Comparison of ENCODE assay signal across 8 cellular contexts in genomic region chr1:8026153-8026975, GRCh38. TPM values are rescaled to one million over a fixed set of nuclear protein-coding genes. Genes with fewer than 3 reads are reported as not detected.
DNase-seq lines count a peak whose midpoint lies in the region; ATAC-seq and TF ChIP-seq lines count a peak whose summit lies in the region.

Gene ERRFI1 (minus strand): TSS chr1:8026309. CDS start chr1:8015619, 10,690 bp downstream.

- no TSS peak for BruUV-seq in mammary epithelial cell (replicated peaks; lab: Mats Ljungman, UMichigan)

- peak within 1 kb of the TSS; percentile 70 for H3K27ac Mint-ChIP-seq in WTC11

- H3K4me3 ChIP-seq in GM12864 (ENCODE audit: low read depth, low read length) (peak within 1 kb of the TSS; percentile 54), mammary epithelial cell (replicated peaks in 1 of 3; ENCODE audit: insufficient read depth in 1 of 3, low read depth in 2 of 3, low read length in 3 of 3) (peak within 1 kb of the TSS; percentile 69 to 96 (median 90)), iPS-18c (ENCODE audit: insufficient read depth, low read depth, low read length) (peak within 1 kb of the TSS; percentile 79), skeletal muscle satellite cell (ENCODE audit: low read length) (peak within 1 kb of the TSS; percentile 75)

- CTCF ChIA-PET in WTC11 (lab: Charles Lee) = interaction anchor here (1.0 to 7.7 kb wide), 4 partner anchors 11 to 292 kb away, joined by 3 to 70 read pairs (median 21); partner anchors contain the start of gene SLC45A1
- CTCF ChIA-PET in mammary epithelial cell (lab: Charles Lee; ENCODE audit: low non-redundant PET) = no interaction called here

- peak within 1 kb of the TSS; percentile 99 for H3K9ac ChIP-seq in mammary epithelial cell (ENCODE audit: insufficient read depth, low read length)
- peak within 1 kb of the TSS; percentile 92 for H3K9ac ChIP-seq in skeletal muscle satellite cell (ENCODE audit: low read depth, low read length)

- peaks cover 7% of the 10 kb centered on the region for H3K27me3 Mint-ChIP-seq in WTC11 (ENCODE audit: low read depth)

- H3K4me3 Mint-ChIP-seq in WTC11 = peak within 1 kb of the TSS; percentile 88

- peak; percentile 79 for ATAC-seq in HG02763 (IDR thresholded peaks at IDR 0.05; ENCODE audit: unreplicated experiment)
- ATAC-seq in WTC11 = peak; percentile 84
- ATAC-seq in GM18858 (IDR thresholded peaks at IDR 0.05; ENCODE audit: unreplicated experiment) = no peak

- H3K36me3 ChIP-seq in mammary epithelial cell (ENCODE audit: insufficient read depth, low read length) = peaks cover 6% of the 10 kb centered on the region
- H3K36me3 ChIP-seq in skeletal muscle satellite cell (ENCODE audit: insufficient read depth, low read length) = peaks cover 27% of the 10 kb centered on the region

- dilution Hi-C loops in mammary epithelial cell (cut with HindIII; ENCODE audit: low sequenced_read_pairs) = no loop called here

- H3K4me1 ChIP-seq in mammary epithelial cell (ENCODE audit: insufficient read depth, low read length) (peaks cover 46% of the 10 kb centered on the region), skeletal muscle satellite cell (ENCODE audit: control insufficient read depth, insufficient read depth, low read length) (peaks cover 52% of the 10 kb centered on the region)

- H3K4me2 ChIP-seq in mammary epithelial cell (ENCODE audit: insufficient read depth, low read depth, low read length) (peak within 1 kb of the TSS; percentile 88), skeletal muscle satellite cell (ENCODE audit: low read length) (peak within 1 kb of the TSS; percentile 89)

- H4K20me1 ChIP-seq in mammary epithelial cell (ENCODE audit: insufficient read depth, low read length) = peaks cover 14% of the 10 kb centered on the region

- H3K36me3 Mint-ChIP-seq in WTC11 = peaks cover 4% of the 10 kb centered on the region; the same call in 1 of the 2 replicates

- H3K9me3 Mint-ChIP-seq in WTC11 = no peaks in the 10 kb centered on the region

- peaks cover 60% of the 10 kb centered on the region for H3K4me1 Mint-ChIP-seq in WTC11

- TF ChIP-seq CTCF in GM12864 (IDR thresholded peaks at IDR 0.05; ENCODE audit: low read depth, low read length, missing control alignments) (no peak), WTC11 (IDR thresholded peaks at IDR 0.05) (no peak), mammary epithelial cell (conservative IDR thresholded peaks at IDR 0.05 in 1 of 2, IDR thresholded peaks at IDR 0.05 in 1 of 2; ENCODE audit: extremely low read depth in 1 of 2, insufficient read depth in 1 of 2, low read depth in 1 of 2, low read length in 2 of 2) (no peak)

- POLR2A ChIA-PET in WTC11 (lab: Charles Lee) = interaction anchor here (0.6 to 1.0 kb wide), 2 partner anchors 11 to 231 kb away, joined by 3 to 5 read pairs; no protein-coding TSS in a partner anchor

- in situ Hi-C loops in mammary epithelial cell (cut with MboI; ENCODE audit: low sequenced_read_pairs in 2 of 2) = no loop called here

- intact Hi-C loops in mammary epithelial cell (cut with micrococcal nuclease) = loop anchor here (1.0 to 2.0 kb wide), 4 partner anchors 21 to 171 kb away; no protein-coding TSS in a partner anchor

- H3K9me3 ChIP-seq in mammary epithelial cell (replicated peaks; ENCODE audit: insufficient read depth, low read length) (no peaks in the 10 kb centered on the region), iPS-18c (ENCODE audit: control insufficient read depth, insufficient read depth, low read length) (no peaks in the 10 kb centered on the region), skeletal muscle satellite cell (replicated peaks; ENCODE audit: low read length) (no peaks in the 10 kb centered on the region)

- WGBS in mammary epithelial cell (ENCODE audit: low coverage, missing lambda C conversion rate) = 8% methylated on average over 35 of the region's 98 CpGs

- peak within 1 kb of the TSS; percentile 79 for H2AFZ ChIP-seq in mammary epithelial cell (ENCODE audit: low read depth, low read length)

- H3K79me2 ChIP-seq in mammary epithelial cell (ENCODE audit: insufficient read depth, low read length) = peaks cover 56% of the 10 kb centered on the region

- H3K27me3 ChIP-seq in mammary epithelial cell (ENCODE audit: insufficient read depth, low read length) = no peaks in the 10 kb centered on the region
- no peaks in the 10 kb centered on the region for H3K27me3 ChIP-seq in skeletal muscle satellite cell (ENCODE audit: control insufficient read depth, insufficient read depth, low read length)

- peak; percentile 52 for DNase-seq in GM12864 (ENCODE audit: low read depth)
- DNase-seq in NCI-H1930 (lab: John Stamatoyannopoulos, UW) = peak; percentile 90 to 93
- DNase-seq in WTC11 (ENCODE audit: low spot score) = peak; percentile 94
- peak; percentile 93 for DNase-seq in mammary epithelial cell

- peak within 1 kb of the TSS; percentile 93 for H3K27ac ChIP-seq in mammary epithelial cell (ENCODE audit: insufficient read depth, low read depth, low read length)

TF ChIP-seq in WTC11, 78 proteins besides CTCF, POLR2A, EP300 and RAD21 (continues in another document):
- peak; percentile 70; the same call in 1 of the 2 replicates for TF ChIP-seq E2F1 (CRISPR knock-in tag; IDR thresholded peaks at IDR 0.05)
- TF ChIP-seq SOX15 (CRISPR knock-in tag; IDR thresholded peaks at IDR 0.05) = no peak
- TF ChIP-seq, protein P1, sequence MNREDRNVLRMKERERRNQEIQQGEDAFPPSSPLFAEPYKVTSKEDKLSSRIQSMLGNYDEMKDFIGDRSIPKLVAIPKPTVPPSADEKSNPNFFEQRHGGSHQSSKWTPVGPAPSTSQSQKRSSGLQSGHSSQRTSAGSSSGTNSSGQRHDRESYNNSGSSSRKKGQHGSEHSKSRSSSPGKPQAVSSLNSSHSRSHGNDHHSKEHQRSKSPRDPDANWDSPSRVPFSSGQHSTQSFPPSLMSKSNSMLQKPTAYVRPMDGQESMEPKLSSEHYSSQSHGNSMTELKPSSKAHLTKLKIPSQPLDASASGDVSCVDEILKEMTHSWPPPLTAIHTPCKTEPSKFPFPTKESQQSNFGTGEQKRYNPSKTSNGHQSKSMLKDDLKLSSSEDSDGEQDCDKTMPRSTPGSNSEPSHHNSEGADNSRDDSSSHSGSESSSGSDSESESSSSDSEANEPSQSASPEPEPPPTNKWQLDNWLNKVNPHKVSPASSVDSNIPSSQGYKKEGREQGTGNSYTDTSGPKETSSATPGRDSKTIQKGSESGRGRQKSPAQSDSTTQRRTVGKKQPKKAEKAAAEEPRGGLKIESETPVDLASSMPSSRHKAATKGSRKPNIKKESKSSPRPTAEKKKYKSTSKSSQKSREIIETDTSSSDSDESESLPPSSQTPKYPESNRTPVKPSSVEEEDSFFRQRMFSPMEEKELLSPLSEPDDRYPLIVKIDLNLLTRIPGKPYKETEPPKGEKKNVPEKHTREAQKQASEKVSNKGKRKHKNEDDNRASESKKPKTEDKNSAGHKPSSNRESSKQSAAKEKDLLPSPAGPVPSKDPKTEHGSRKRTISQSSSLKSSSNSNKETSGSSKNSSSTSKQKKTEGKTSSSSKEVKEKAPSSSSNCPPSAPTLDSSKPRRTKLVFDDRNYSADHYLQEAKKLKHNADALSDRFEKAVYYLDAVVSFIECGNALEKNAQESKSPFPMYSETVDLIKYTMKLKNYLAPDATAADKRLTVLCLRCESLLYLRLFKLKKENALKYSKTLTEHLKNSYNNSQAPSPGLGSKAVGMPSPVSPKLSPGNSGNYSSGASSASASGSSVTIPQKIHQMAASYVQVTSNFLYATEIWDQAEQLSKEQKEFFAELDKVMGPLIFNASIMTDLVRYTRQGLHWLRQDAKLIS (CRISPR knock-in tag; IDR thresholded peaks at IDR 0.05; ENCODE audit: borderline replicate concordance) = peak; percentile 63; the same call in 1 of the 2 replicates
- TF ChIP-seq, protein P2, sequence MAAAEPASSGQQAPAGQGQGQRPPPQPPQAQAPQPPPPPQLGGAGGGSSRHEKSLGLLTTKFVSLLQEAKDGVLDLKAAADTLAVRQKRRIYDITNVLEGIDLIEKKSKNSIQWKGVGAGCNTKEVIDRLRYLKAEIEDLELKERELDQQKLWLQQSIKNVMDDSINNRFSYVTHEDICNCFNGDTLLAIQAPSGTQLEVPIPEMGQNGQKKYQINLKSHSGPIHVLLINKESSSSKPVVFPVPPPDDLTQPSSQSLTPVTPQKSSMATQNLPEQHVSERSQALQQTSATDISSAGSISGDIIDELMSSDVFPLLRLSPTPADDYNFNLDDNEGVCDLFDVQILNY (CRISPR knock-in tag; IDR thresholded peaks at IDR 0.05) = peak; percentile 79
- TF ChIP-seq NFATC4 (CRISPR knock-in tag; IDR thresholded peaks at IDR 0.05) = no peak
- 0 out of 2 replicates have a peak, but pooled peaks have one; percentile 61 for TF ChIP-seq TEAD4 (CRISPR knock-in tag; IDR thresholded peaks at IDR 0.05)
- TF ChIP-seq FOXP1 (CRISPR knock-in tag; IDR thresholded peaks at IDR 0.05; ENCODE audit: borderline replicate concordance) = peak; percentile 87; the same call in 1 of the 2 replicates
- no peak for TF ChIP-seq ZNF263 (CRISPR knock-in tag; IDR thresholded peaks at IDR 0.05; ENCODE audit: low read depth)

RNA-seq across cellular contexts. Expression of gene ERRFI1, which starts in this region (rescaled TPM):
- total RNA-seq in WTC11 (2021) (34.5 to 44.6 TPM (median 35.8 TPM) in 3 replicates), mammary epithelial cell (100 to 1,000 TPM in 1 of 2 donors, 10 to 100 TPM in 1; 38.8 to 150 TPM)
- 115 TPM for polyA plus RNA-seq in mammary epithelial cell
- polyA minus RNA-seq in mammary epithelial cell = 99.8 TPM
- total RNA-seq in skeletal muscle satellite cell (2012; rRNA removed) = 38.3 and 86.7 TPM in 2 replicates
